Comparison of ENCODE assay signal across 1 cellular context in the genomic region with DNA sequence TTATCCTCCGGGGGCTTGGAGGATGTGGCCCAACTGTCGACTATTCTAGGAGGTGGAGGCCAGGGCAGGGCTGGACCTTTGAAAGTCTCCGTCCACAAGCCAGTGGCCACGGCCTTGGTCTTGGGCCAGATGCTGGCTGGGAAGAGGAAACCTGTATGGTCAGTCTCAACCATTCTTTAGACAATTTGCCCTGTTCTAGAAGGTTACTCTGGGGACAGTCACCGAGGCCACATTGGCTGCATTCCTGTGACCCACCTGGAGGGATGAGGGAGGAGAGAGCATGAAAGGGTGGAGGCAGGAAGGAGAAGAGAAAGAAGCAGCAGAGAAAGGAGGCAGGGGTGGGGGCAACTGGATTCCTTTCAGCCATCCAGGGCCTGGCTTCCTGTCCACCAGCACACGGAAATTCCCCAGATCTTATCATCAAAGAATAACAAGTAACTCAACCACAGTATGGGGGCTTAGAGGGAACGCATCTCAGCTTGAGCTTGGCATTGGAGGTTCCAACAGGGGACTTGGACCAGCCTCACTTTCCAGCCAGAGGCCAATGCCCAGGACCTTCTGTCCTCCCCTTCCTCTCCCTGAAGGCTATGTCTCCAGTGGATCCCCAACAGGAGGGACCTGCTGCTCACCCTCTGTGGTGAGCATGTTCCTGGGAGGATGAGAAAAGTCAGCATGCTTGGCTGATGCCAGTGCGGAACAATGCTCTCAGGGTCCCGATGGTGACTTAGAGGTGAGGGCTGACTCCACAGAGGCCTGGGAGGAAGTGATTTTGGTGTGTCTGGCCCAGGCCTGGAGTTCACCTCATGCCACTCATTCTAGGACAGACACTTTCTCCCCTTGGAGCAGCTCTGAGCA.
A peak's percentile ranks its signal among the peaks of the same experiment; 100 is the strongest.
TF ChIP-seq lines count a peak whose summit lies in the region.

No MANE protein-coding gene starts in this region.

TF ChIP-seq in HepG2, 621 proteins besides CTCF, POLR2A, EP300 and RAD21 (continued from another document and continues in another):
- TF ChIP-seq, protein P1, sequence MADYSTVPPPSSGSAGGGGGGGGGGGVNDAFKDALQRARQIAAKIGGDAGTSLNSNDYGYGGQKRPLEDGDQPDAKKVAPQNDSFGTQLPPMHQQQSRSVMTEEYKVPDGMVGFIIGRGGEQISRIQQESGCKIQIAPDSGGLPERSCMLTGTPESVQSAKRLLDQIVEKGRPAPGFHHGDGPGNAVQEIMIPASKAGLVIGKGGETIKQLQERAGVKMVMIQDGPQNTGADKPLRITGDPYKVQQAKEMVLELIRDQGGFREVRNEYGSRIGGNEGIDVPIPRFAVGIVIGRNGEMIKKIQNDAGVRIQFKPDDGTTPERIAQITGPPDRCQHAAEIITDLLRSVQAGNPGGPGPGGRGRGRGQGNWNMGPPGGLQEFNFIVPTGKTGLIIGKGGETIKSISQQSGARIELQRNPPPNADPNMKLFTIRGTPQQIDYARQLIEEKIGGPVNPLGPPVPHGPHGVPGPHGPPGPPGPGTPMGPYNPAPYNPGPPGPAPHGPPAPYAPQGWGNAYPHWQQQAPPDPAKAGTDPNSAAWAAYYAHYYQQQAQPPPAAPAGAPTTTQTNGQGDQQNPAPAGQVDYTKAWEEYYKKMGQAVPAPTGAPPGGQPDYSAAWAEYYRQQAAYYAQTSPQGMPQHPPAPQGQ (CRISPR knock-in tag; IDR thresholded peaks at IDR 0.05; ENCODE audit: borderline replicate concordance): no peak
- TF ChIP-seq, protein P2, sequence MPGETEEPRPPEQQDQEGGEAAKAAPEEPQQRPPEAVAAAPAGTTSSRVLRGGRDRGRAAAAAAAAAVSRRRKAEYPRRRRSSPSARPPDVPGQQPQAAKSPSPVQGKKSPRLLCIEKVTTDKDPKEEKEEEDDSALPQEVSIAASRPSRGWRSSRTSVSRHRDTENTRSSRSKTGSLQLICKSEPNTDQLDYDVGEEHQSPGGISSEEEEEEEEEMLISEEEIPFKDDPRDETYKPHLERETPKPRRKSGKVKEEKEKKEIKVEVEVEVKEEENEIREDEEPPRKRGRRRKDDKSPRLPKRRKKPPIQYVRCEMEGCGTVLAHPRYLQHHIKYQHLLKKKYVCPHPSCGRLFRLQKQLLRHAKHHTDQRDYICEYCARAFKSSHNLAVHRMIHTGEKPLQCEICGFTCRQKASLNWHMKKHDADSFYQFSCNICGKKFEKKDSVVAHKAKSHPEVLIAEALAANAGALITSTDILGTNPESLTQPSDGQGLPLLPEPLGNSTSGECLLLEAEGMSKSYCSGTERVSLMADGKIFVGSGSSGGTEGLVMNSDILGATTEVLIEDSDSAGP (CRISPR knock-in tag; IDR thresholded peaks at IDR 0.05; ENCODE audit: borderline replicate concordance): no peak; the same call in 1 of the 2 replicates
- TF ChIP-seq JUND (CRISPR knock-in tag; IDR thresholded peaks at IDR 0.05) (no peak), HOXA9 (CRISPR knock-in tag; IDR thresholded peaks at IDR 0.05; ENCODE audit: borderline replicate concordance) (no peak), ZNF570 (CRISPR knock-in tag; IDR thresholded peaks at IDR 0.05; ENCODE audit: borderline replicate concordance) (no peak), ZSCAN12 (CRISPR knock-in tag; IDR thresholded peaks at IDR 0.05) (no peak), ZNF468 (CRISPR knock-in tag; IDR thresholded peaks at IDR 0.05) (no peak), FOXP1 (IDR thresholded peaks at IDR 0.05) (no peak), FOXP1 (CRISPR knock-in tag; IDR thresholded peaks at IDR 0.05) (0 out of 2 replicates have a peak, but pooled peaks have one; percentile 6), ZNF33A (CRISPR knock-in tag; IDR thresholded peaks at IDR 0.05; ENCODE audit: borderline replicate concordance) (no peak), ZNF343 (CRISPR knock-in tag; IDR thresholded peaks at IDR 0.05) (no peak), MIXL1 (CRISPR knock-in tag; IDR thresholded peaks at IDR 0.05) (no peak), ETV5 (CRISPR knock-in tag; IDR thresholded peaks at IDR 0.05; ENCODE audit: borderline replicate concordance) (peak; percentile 81)
- TF ChIP-seq, protein P3, sequence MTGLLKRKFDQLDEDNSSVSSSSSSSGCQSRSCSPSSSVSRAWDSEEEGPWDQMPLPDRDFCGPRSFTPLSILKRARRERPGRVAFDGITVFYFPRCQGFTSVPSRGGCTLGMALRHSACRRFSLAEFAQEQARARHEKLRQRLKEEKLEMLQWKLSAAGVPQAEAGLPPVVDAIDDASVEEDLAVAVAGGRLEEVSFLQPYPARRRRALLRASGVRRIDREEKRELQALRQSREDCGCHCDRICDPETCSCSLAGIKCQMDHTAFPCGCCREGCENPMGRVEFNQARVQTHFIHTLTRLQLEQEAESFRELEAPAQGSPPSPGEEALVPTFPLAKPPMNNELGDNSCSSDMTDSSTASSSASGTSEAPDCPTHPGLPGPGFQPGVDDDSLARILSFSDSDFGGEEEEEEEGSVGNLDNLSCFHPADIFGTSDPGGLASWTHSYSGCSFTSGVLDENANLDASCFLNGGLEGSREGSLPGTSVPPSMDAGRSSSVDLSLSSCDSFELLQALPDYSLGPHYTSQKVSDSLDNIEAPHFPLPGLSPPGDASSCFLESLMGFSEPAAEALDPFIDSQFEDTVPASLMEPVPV (CRISPR knock-in tag; IDR thresholded peaks at IDR 0.05): no peak
- TF ChIP-seq, protein P4, sequence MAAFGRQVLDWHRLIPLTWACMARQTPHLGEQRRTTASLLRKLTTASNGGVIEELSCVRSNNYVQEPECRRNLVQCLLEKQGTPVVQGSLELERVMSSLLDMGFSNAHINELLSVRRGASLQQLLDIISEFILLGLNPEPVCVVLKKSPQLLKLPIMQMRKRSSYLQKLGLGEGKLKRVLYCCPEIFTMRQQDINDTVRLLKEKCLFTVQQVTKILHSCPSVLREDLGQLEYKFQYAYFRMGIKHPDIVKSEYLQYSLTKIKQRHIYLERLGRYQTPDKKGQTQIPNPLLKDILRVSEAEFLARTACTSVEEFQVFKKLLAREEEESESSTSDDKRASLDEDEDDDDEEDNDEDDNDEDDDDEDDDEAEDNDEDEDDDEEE (CRISPR knock-in tag; IDR thresholded peaks at IDR 0.05): no peak
- TF ChIP-seq, protein P5, sequence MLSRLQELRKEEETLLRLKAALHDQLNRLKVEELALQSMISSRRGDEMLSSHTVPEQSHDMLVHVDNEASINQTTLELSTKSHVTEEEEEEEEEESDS (CRISPR knock-in tag; IDR thresholded peaks at IDR 0.05; ENCODE audit: borderline replicate concordance): no peak
- TF ChIP-seq, protein P6, sequence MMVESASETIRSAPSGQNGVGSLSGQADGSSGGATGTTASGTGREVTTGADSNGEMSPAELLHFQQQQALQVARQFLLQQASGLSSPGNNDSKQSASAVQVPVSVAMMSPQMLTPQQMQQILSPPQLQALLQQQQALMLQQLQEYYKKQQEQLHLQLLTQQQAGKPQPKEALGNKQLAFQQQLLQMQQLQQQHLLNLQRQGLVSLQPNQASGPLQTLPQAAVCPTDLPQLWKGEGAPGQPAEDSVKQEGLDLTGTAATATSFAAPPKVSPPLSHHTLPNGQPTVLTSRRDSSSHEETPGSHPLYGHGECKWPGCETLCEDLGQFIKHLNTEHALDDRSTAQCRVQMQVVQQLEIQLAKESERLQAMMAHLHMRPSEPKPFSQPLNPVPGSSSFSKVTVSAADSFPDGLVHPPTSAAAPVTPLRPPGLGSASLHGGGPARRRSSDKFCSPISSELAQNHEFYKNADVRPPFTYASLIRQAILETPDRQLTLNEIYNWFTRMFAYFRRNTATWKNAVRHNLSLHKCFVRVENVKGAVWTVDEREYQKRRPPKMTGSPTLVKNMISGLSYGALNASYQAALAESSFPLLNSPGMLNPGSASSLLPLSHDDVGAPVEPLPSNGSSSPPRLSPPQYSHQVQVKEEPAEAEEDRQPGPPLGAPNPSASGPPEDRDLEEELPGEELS (CRISPR knock-in tag; IDR thresholded peaks at IDR 0.05): no peak
- TF ChIP-seq, protein P7, sequence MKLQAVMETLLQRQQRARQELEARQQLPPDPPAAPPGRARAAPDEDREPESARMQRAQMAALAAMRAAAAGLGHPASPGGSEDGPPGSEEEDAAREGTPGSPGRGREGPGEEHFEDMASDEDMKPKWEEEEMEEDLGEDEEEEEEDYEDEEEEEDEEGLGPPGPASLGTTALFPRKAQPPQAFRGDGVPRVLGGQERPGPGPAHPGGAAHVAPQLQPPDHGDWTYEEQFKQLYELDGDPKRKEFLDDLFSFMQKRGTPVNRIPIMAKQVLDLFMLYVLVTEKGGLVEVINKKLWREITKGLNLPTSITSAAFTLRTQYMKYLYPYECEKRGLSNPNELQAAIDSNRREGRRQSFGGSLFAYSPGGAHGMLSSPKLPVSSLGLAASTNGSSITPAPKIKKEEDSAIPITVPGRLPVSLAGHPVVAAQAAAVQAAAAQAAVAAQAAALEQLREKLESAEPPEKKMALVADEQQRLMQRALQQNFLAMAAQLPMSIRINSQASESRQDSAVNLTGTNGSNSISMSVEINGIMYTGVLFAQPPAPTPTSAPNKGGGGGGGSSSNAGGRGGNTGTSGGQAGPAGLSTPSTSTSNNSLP (IDR thresholded peaks at IDR 0.05; ENCODE audit: low read depth, low read length): no peak
- TF ChIP-seq, protein P8, sequence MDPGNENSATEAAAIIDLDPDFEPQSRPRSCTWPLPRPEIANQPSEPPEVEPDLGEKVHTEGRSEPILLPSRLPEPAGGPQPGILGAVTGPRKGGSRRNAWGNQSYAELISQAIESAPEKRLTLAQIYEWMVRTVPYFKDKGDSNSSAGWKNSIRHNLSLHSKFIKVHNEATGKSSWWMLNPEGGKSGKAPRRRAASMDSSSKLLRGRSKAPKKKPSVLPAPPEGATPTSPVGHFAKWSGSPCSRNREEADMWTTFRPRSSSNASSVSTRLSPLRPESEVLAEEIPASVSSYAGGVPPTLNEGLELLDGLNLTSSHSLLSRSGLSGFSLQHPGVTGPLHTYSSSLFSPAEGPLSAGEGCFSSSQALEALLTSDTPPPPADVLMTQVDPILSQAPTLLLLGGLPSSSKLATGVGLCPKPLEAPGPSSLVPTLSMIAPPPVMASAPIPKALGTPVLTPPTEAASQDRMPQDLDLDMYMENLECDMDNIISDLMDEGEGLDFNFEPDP (CRISPR knock-in tag; conservative IDR thresholded peaks at IDR 0.05): no peak
- TF ChIP-seq, protein P9, sequence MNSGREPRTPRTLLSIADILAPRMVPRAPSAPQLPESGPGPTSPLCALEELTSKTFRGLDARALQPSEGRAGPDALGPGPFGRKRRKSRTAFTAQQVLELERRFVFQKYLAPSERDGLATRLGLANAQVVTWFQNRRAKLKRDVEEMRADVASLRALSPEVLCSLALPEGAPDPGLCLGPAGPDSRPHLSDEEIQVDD (CRISPR knock-in tag; IDR thresholded peaks at IDR 0.05; ENCODE audit: borderline replicate concordance): no peak
- TF ChIP-seq, protein P10, sequence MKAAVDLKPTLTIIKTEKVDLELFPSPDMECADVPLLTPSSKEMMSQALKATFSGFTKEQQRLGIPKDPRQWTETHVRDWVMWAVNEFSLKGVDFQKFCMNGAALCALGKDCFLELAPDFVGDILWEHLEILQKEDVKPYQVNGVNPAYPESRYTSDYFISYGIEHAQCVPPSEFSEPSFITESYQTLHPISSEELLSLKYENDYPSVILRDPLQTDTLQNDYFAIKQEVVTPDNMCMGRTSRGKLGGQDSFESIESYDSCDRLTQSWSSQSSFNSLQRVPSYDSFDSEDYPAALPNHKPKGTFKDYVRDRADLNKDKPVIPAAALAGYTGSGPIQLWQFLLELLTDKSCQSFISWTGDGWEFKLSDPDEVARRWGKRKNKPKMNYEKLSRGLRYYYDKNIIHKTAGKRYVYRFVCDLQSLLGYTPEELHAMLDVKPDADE (CRISPR knock-in tag; IDR thresholded peaks at IDR 0.05): no peak
- TF ChIP-seq, protein P11, sequence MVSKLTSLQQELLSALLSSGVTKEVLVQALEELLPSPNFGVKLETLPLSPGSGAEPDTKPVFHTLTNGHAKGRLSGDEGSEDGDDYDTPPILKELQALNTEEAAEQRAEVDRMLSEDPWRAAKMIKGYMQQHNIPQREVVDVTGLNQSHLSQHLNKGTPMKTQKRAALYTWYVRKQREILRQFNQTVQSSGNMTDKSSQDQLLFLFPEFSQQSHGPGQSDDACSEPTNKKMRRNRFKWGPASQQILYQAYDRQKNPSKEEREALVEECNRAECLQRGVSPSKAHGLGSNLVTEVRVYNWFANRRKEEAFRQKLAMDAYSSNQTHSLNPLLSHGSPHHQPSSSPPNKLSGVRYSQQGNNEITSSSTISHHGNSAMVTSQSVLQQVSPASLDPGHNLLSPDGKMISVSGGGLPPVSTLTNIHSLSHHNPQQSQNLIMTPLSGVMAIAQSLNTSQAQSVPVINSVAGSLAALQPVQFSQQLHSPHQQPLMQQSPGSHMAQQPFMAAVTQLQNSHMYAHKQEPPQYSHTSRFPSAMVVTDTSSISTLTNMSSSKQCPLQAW (CRISPR knock-in tag; IDR thresholded peaks at IDR 0.05): no peak; the same call in 1 of the 2 replicates
- TF ChIP-seq, protein P12, sequence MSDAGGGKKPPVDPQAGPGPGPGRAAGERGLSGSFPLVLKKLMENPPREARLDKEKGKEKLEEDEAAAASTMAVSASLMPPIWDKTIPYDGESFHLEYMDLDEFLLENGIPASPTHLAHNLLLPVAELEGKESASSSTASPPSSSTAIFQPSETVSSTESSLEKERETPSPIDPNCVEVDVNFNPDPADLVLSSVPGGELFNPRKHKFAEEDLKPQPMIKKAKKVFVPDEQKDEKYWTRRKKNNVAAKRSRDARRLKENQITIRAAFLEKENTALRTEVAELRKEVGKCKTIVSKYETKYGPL (CRISPR knock-in tag; IDR thresholded peaks at IDR 0.05): no peak
- TF ChIP-seq, protein P13, sequence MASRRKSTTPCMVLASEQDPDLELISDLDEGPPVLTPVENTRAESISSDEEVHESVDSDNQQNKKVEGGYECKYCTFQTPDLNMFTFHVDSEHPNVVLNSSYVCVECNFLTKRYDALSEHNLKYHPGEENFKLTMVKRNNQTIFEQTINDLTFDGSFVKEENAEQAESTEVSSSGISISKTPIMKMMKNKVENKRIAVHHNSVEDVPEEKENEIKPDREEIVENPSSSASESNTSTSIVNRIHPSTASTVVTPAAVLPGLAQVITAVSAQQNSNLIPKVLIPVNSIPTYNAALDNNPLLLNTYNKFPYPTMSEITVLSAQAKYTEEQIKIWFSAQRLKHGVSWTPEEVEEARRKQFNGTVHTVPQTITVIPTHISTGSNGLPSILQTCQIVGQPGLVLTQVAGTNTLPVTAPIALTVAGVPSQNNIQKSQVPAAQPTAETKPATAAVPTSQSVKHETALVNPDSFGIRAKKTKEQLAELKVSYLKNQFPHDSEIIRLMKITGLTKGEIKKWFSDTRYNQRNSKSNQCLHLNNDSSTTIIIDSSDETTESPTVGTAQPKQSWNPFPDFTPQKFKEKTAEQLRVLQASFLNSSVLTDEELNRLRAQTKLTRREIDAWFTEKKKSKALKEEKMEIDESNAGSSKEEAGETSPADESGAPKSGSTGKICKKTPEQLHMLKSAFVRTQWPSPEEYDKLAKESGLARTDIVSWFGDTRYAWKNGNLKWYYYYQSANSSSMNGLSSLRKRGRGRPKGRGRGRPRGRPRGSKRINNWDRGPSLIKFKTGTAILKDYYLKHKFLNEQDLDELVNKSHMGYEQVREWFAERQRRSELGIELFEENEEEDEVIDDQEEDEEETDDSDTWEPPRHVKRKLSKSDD (CRISPR knock-in tag; IDR thresholded peaks at IDR 0.05; ENCODE audit: low read depth): no peak
